ENCODE assay signal across 13 cellular contexts in the genomic region with DNA sequence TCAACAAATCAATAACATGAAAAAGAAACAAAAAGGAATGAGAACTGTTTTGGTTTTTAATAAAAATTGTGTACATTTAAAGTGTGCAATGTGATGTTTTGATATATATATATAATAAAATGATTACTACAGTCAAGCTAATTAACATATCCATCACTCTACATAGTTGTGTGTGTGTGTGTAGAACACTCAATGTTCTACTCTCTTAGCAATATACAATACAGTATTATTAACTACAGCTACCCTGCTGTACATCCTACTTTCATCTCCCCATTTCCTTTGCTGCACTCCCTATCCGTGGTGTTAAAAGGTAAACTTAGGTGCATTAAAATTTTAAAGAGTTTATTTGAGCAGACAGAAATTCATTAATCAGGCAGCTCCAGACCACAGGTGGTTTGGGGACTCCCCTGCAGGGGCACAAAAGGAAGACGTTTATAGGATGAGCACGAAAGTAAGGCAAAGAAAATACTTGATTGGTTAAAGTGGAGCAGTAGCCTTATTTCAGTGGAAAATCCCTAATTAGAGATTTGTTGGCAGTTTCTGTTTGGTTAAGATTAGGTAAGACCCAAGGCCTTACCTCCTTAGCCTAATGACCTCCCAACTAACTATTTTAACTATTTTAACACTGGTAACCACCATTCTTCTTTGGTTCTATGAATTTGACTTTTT.
"Had no signal": no experiment of that assay in that cellular context is flagged by ENCODE, and none has a peak within 500 bp of the region (broad histone marks: within the 10 kb centered on the region; RNA-seq: fewer than 3 reads in every experiment).

No MANE protein-coding gene starts in this region.

- H3K4me1 ChIP-seq: gastrocnemius medialis, lower lobe of right lung, parathyroid adenoma, sigmoid colon had no signal

- H3K36me3 ChIP-seq: gastrocnemius medialis, heart left ventricle, lower lobe of right lung, sigmoid colon, spleen had no signal

- H3K4me3 ChIP-seq: gastrocnemius medialis, heart left ventricle, lower lobe of right lung, sigmoid colon, spleen had no signal

- FAIRE-seq: astrocyte, bronchial epithelial cell had no signal

- H3K79me2 ChIP-seq: parathyroid adenoma had no signal

- H2AFZ ChIP-seq: parathyroid adenoma had no signal

- DNase-seq: activated CD8-positive, alpha-beta memory T cell treated with anti-CD3 and anti-CD28 coated beads, Interleukin-2, amount 10 ng/mL, durations not matched to agents 7 days and 5 days; activated effector memory CD4-positive, alpha-beta T cell treated with anti-CD3 and anti-CD28 coated beads, Interleukin-2, amount 50 U/mL, for 16 hours; activated T-cell treated with anti-CD3 and anti-CD28 coated beads, Interleukin-2, amount 50 U/mL, for 24 hours; gastrocnemius medialis; heart left ventricle; left cardiac atrium; lower lobe of right lung; midbrain; sigmoid colon; spleen had no signal

- H3K27ac Mint-ChIP-seq: activated CD8-positive, alpha-beta memory T cell treated with anti-CD3 and anti-CD28 coated beads, Interleukin-2, amount 10 ng/mL, durations not matched to agents 7 days and 5 days; activated T-cell treated with anti-CD3 and anti-CD28 coated beads, Interleukin-2, amount 50 U/mL, for 24 hours had no signal

- H3K9me3 ChIP-seq: gastrocnemius medialis had no signal

- H3K27me3 ChIP-seq: gastrocnemius medialis, heart left ventricle, sigmoid colon, spleen had no signal

- ATAC-seq: activated CD8-positive, alpha-beta memory T cell treated with anti-CD3 and anti-CD28 coated beads, Interleukin-2, amount 10 ng/mL, durations not matched to agents 7 days and 5 days; gastrocnemius medialis; heart left ventricle; left cardiac atrium; lower lobe of right lung had no signal

- H3K4me3 Mint-ChIP-seq: activated CD8-positive, alpha-beta memory T cell treated with anti-CD3 and anti-CD28 coated beads, Interleukin-2, amount 10 ng/mL, durations not matched to agents 7 days and 5 days; activated T-cell treated with anti-CD3 and anti-CD28 coated beads, Interleukin-2, amount 50 U/mL, for 24 hours had no signal

- H3K27me3 Mint-ChIP-seq: activated CD8-positive, alpha-beta memory T cell treated with anti-CD3 and anti-CD28 coated beads, Interleukin-2, amount 10 ng/mL, durations not matched to agents 7 days and 5 days; activated T-cell treated with anti-CD3 and anti-CD28 coated beads, Interleukin-2, amount 50 U/mL, for 24 hours had no signal

- H3K27ac ChIP-seq: gastrocnemius medialis, heart left ventricle, lower lobe of right lung, parathyroid adenoma, sigmoid colon, spleen had no signal

- H3K9ac ChIP-seq: parathyroid adenoma had no signal
